In the genomic region with DNA sequence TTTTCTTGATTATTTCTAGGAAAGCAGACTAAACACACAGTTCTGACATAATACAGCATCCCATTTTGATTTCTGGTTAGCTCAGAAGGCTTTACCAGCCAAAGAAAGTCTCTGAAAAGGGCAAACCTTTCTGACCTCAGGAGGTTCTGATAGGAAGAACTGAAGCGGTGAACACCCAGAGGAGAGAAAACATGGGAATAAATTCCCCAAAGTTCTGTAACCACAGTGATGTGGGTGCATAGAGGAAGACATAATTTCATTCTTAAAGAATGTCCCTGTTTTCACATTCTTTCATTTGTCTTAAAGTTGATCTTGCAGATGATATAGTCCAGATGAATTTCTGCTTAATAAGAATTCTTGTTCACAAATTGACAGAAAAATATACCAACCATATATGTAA, we compare ENCODE assay signal across 21 cellular contexts.
"Had no signal": no experiment of that assay in that cellular context is flagged by ENCODE, and none has a peak within 500 bp of the region (broad histone marks: within the 10 kb centered on the region; RNA-seq: fewer than 3 reads in every experiment).

No MANE protein-coding gene starts in this region.

- H3K27me3 ChIP-seq: neural progenitor cell, upper lobe of right lung had no signal

- H3K4me3 ChIP-seq: left ventricle myocardium inferior, neural progenitor cell, prostate gland, upper lobe of right lung had no signal

- H3K27ac ChIP-seq: left ventricle myocardium inferior, neural progenitor cell, prostate gland, upper lobe of right lung, WERI-Rb-1 had no signal

- H2AFZ ChIP-seq: neural progenitor cell had no signal

- ATAC-seq: activated CD8-positive, alpha-beta T cell treated with anti-CD3 and anti-CD28 coated beads, Interleukin-2, amount 10 ng/mL, durations not matched to agents 7 days and 5 days; activated naive CD8-positive, alpha-beta T cell treated with anti-CD3 and anti-CD28 coated beads, Interleukin-2, amount 50 U/mL, for 24 hours; naive thymus-derived CD8-positive, alpha-beta T cell; stimulated activated naive CD8-positive, alpha-beta T cell treated with anti-CD3 and anti-CD28 coated beads, Interleukin-15, Interleukin-2, amounts not matched to agents 100 U/mL and 50 U/mL, for 24 hours; upper lobe of right lung had no signal

- H3K9ac ChIP-seq: neural progenitor cell had no signal

- H3K4me1 Mint-ChIP-seq: activated CD4-positive, alpha-beta T cell treated with anti-CD3 and anti-CD28 coated beads, Interleukin-2, amount 10 ng/mL, durations not matched to agents 7 days and 5 days; activated naive CD8-positive, alpha-beta T cell treated with anti-CD3 and anti-CD28 coated beads, Interleukin-2, amount 50 U/mL, for 24 hours; naive thymus-derived CD8-positive, alpha-beta T cell; neural progenitor cell had no signal

- H3K9me3 Mint-ChIP-seq: activated CD4-positive, alpha-beta T cell treated with anti-CD3 and anti-CD28 coated beads, Interleukin-2, amount 10 ng/mL, durations not matched to agents 7 days and 5 days; activated T-helper 1 cell treated with anti-CD3 and anti-CD28 coated beads, Interleukin-12 subunit alpha, Interleukin-12 subunit beta, Interleukin-2, Interleukin-4 antibody, amounts not matched to agents 30 ng/mL and 10 ng/mL and 1 ng/mL, durations not matched to agents 14 hours and 24 hours and 36 hours; neural progenitor cell had no signal

- H3K36me3 ChIP-seq: left ventricle myocardium inferior, neural progenitor cell, prostate gland, upper lobe of right lung, WERI-Rb-1 had no signal

- H3K4me1 ChIP-seq: left ventricle myocardium inferior, neural progenitor cell, prostate gland, upper lobe of right lung had no signal

- H3K9me3 ChIP-seq: left ventricle myocardium inferior, prostate gland, upper lobe of right lung had no signal

- H3K27ac Mint-ChIP-seq: activated CD4-positive, alpha-beta T cell treated with anti-CD3 and anti-CD28 coated beads, Interleukin-2, amount 10 ng/mL, durations not matched to agents 7 days and 5 days; activated CD8-positive, alpha-beta T cell treated with anti-CD3 and anti-CD28 coated beads, Interleukin-2, amount 10 ng/mL, durations not matched to agents 7 days and 5 days; activated naive CD8-positive, alpha-beta T cell treated with anti-CD3 and anti-CD28 coated beads, Interleukin-2, amount 50 U/mL, for 24 hours; activated T-helper 1 cell treated with anti-CD3 and anti-CD28 coated beads, Interleukin-12 subunit alpha, Interleukin-12 subunit beta, Interleukin-2, Interleukin-4 antibody, amounts not matched to agents 30 ng/mL and 10 ng/mL and 1 ng/mL, durations not matched to agents 14 hours and 24 hours and 36 hours; naive thymus-derived CD8-positive, alpha-beta T cell; neural progenitor cell had no signal

- H3K4me3 Mint-ChIP-seq: activated CD4-positive, alpha-beta T cell treated with anti-CD3 and anti-CD28 coated beads, Interleukin-2, amount 10 ng/mL, durations not matched to agents 7 days and 5 days; activated CD8-positive, alpha-beta T cell treated with anti-CD3 and anti-CD28 coated beads, Interleukin-2, amount 10 ng/mL, durations not matched to agents 7 days and 5 days; activated naive CD8-positive, alpha-beta T cell treated with anti-CD3 and anti-CD28 coated beads, Interleukin-2, amount 50 U/mL, for 24 hours; activated T-helper 1 cell treated with anti-CD3 and anti-CD28 coated beads, Interleukin-12 subunit alpha, Interleukin-12 subunit beta, Interleukin-2, Interleukin-4 antibody, amounts not matched to agents 30 ng/mL and 10 ng/mL and 1 ng/mL, durations not matched to agents 14 hours and 24 hours and 36 hours; naive thymus-derived CD8-positive, alpha-beta T cell; neural progenitor cell had no signal

- H3K4me2 ChIP-seq: neural progenitor cell had no signal

- DNase-seq: activated CD4-positive, alpha-beta T cell treated with anti-CD3 and anti-CD28 coated beads, Interleukin-2, amount 10 ng/mL, durations not matched to agents 7 days and 5 days; activated CD4-positive, CD25-positive, alpha-beta regulatory T cell treated with anti-CD3 and anti-CD28 coated beads, Interleukin-2, amount 50 U/mL, for 72 hours; activated CD8-positive, alpha-beta T cell treated with anti-CD3 and anti-CD28 coated beads, Interleukin-2, amount 10 ng/mL, durations not matched to agents 7 days and 5 days; activated gamma-delta T cell; activated naive CD4-positive, alpha-beta T cell treated with anti-CD3 and anti-CD28 coated beads, Interleukin-2, amount 50 U/mL, for 16 hours; activated naive CD8-positive, alpha-beta T cell treated with anti-CD3 and anti-CD28 coated beads, Interleukin-2, amount 50 U/mL, for 24 hours; aorta; cortex of kidney; effector CD4-positive, alpha-beta T cell; erythroblast; hippocampal formation; left ventricle myocardium inferior; naive thymus-derived CD8-positive, alpha-beta T cell; stimulated activated CD4-positive, alpha-beta T cell treated with anti-CD3 and anti-CD28 coated beads, Interleukin-12 subunit alpha, Interleukin-12 subunit beta, amount 100 ng/mL, for 4 hours; stimulated activated CD4-positive, alpha-beta T cell treated with anti-CD3 and anti-CD28 coated beads, Interleukin-4, amount 100 ng/mL, for 4 hours; stimulated activated naive CD8-positive, alpha-beta T cell treated with anti-CD3 and anti-CD28 coated beads, Interleukin-15, Interleukin-2, amounts not matched to agents 100 U/mL and 50 U/mL, for 24 hours; upper lobe of right lung; WERI-Rb-1 had no signal
